In genomic region chr5:131305906-131306305, GRCh38 we compare ENCODE assay signal across 19 cellular contexts. TPM values are rescaled to one million over a fixed set of nuclear protein-coding genes. Genes with fewer than 3 reads are reported as not detected.
A peak's percentile ranks its signal among the peaks of the same experiment; 100 is the strongest.
DNase-seq lines count a peak whose midpoint lies in the region; ATAC-seq, FAIRE-seq and TF ChIP-seq lines count a peak whose summit lies in the region.
"Had no signal": no experiment of that assay in that cellular context is flagged by ENCODE, and none has a peak within 500 bp of the region (broad histone marks: within the 10 kb centered on the region; RNA-seq: fewer than 3 reads in every experiment).

No MANE protein-coding gene starts in this region.

- CTCF ChIA-PET in CD8-positive, alpha-beta memory T cell (lab: Charles Lee): interaction anchor here (1.3 kb wide), 1 partner anchor 10 kb away, joined by 3 read pairs; no protein-coding TSS in a partner anchor

- FAIRE-seq in astrocyte (lab: Jason Lieb, UNC): no peak

- H3K27ac Mint-ChIP-seq in CD8-positive, alpha-beta memory T cell: peak overlapping the region; percentile 43 to 89 (median 71)
- H3K27ac Mint-ChIP-seq in astrocyte (ENCODE audit: unreplicated experiment): peak overlapping the region; percentile 1

- H3K9ac ChIP-seq in astrocyte (ENCODE audit: low read length): no peak overlapping the region

- H3K4me2 ChIP-seq in astrocyte (ENCODE audit: low read length): peak overlapping the region; percentile 47

- H3K27me3 ChIP-seq in CD8-positive, alpha-beta memory T cell (ENCODE audit: insufficient read depth, low read length, poor library complexity, severe bottlenecking): no peaks in the 10 kb centered on the region
- no peaks in the 10 kb centered on the region for H3K27me3 ChIP-seq in astrocyte (ENCODE audit: insufficient read depth, low read length)
- H3K27me3 ChIP-seq in SJCRH30: no peaks in the 10 kb centered on the region
- H3K27me3 ChIP-seq: cardiac muscle cell, right atrium auricular region, SJSA1 had no signal

- H3K36me3 Mint-ChIP-seq in CD8-positive, alpha-beta memory T cell: peaks cover 0 to 37% (median 6%) of the 10 kb centered on the region in 3 donors
- no peaks in the 10 kb centered on the region for H3K36me3 Mint-ChIP-seq in astrocyte (ENCODE audit: low read depth, unreplicated experiment)

- H3K27ac ChIP-seq in CD8-positive, alpha-beta memory T cell (ENCODE audit: low read depth, low read length): no peak overlapping the region
- H3K27ac ChIP-seq in astrocyte (ENCODE audit: low read depth, low read length) (peak overlapping the region; percentile 59), SJCRH30 (no peak overlapping the region)
- H3K27ac ChIP-seq: cardiac muscle cell, right atrium auricular region, SJSA1 had no signal

- H3K4me3 ChIP-seq in CD8-positive, alpha-beta memory T cell (ENCODE audit: low read length): peak overlapping the region; percentile 34
- H3K4me3 ChIP-seq in astrocyte (ENCODE audit: insufficient read depth, low read depth, low read length) (no peak overlapping the region), fibroblast of the aortic adventitia (ENCODE audit: low read depth, low read length) (no peak overlapping the region), SJCRH30 (no peak overlapping the region)
- H3K4me3 ChIP-seq: cardiac muscle cell, right atrium auricular region, SJSA1 had no signal

- H3K9me3 ChIP-seq in CD8-positive, alpha-beta memory T cell (ENCODE audit: low read length): no peaks in the 10 kb centered on the region
- no peaks in the 10 kb centered on the region for H3K9me3 ChIP-seq in astrocyte (ENCODE audit: insufficient read depth, low read depth, low read length)
- peaks cover 4% of the 10 kb centered on the region; the same call in 1 of the 2 replicates for H3K9me3 ChIP-seq in SJCRH30 (replicated peaks)
- H3K9me3 ChIP-seq: right atrium auricular region, SJSA1 had no signal

- TF ChIP-seq CTCF in astrocyte (IDR thresholded peaks at IDR 0.05; ENCODE audit: insufficient read depth, low read depth, low read length) (no peak), fibroblast of the aortic adventitia (IDR thresholded peaks at IDR 0.05; ENCODE audit: insufficient read depth, low read length) (no peak)

- ATAC-seq in HG03571 (IDR thresholded peaks at IDR 0.05; ENCODE audit: unreplicated experiment): no peak

- no peaks in the 10 kb centered on the region for H3K27me3 Mint-ChIP-seq in CD8-positive, alpha-beta memory T cell
- no peaks in the 10 kb centered on the region for H3K27me3 Mint-ChIP-seq in astrocyte (ENCODE audit: low read depth, unreplicated experiment)

- no peak overlapping the region for H2AFZ ChIP-seq in astrocyte (ENCODE audit: low read depth, low read length)

- H3K4me1 ChIP-seq in CD8-positive, alpha-beta memory T cell (ENCODE audit: insufficient read depth, low read length): peaks cover 41% of the 10 kb centered on the region
- H3K4me1 ChIP-seq in astrocyte (ENCODE audit: insufficient read depth, low read length) (peaks cover 7% of the 10 kb centered on the region), SJCRH30 (no peaks in the 10 kb centered on the region)
- H3K4me1 ChIP-seq: SJSA1 had no signal

- H3K79me2 ChIP-seq in astrocyte (ENCODE audit: insufficient read depth, low read length): peaks cover 53% of the 10 kb centered on the region

- no peaks in the 10 kb centered on the region for H3K36me3 ChIP-seq in CD8-positive, alpha-beta memory T cell (ENCODE audit: insufficient read depth, low read length)
- H3K36me3 ChIP-seq in astrocyte (ENCODE audit: insufficient read depth, low read length) (no peaks in the 10 kb centered on the region), SJCRH30 (no peaks in the 10 kb centered on the region)
- H3K36me3 ChIP-seq: cardiac muscle cell, right atrium auricular region, SJSA1 had no signal

- H4K20me1 ChIP-seq in astrocyte (ENCODE audit: insufficient read depth, low read length): peaks cover 24% of the 10 kb centered on the region

- peak; percentile 11 for DNase-seq in A172 (ENCODE audit: low spot score)
- DNase-seq in CD8-positive, alpha-beta memory T cell: no peak
- peak; percentile 75 for DNase-seq in astrocyte (ENCODE audit: low read depth)
- peak; percentile 61 for DNase-seq in fibroblast of the aortic adventitia (ENCODE audit: low read depth)
- DNase-seq in GM03348 (ENCODE audit: low spot score): no peak
- DNase-seq in SJCRH30: no peak
- no peak for DNase-seq in medulla oblongata (ENCODE audit: extremely low spot score)
- DNase-seq: activated CD4-positive, alpha-beta T cell treated with anti-CD3 and anti-CD28 coated beads, Interleukin-2, amount 50 U/mL, for 48 hours; activated gamma-delta T cell; AML-193; DMS79 treated with DMSO at 0.1 percent for 48 hours; glutamatergic neuron; NCI-H146; NCI-H446; nucleus accumbens had no signal

- H3K9me3 Mint-ChIP-seq in CD8-positive, alpha-beta memory T cell: no peaks in the 10 kb centered on the region
- H3K9me3 Mint-ChIP-seq in astrocyte (ENCODE audit: unreplicated experiment): peaks cover 3% of the 10 kb centered on the region

- peak overlapping the region; percentile 1 to 67 (median 42) for H3K4me3 Mint-ChIP-seq in CD8-positive, alpha-beta memory T cell
- H3K4me3 Mint-ChIP-seq in astrocyte (ENCODE audit: unreplicated experiment): no peak overlapping the region

- POLR2A ChIA-PET in CD8-positive, alpha-beta memory T cell (lab: Charles Lee): no interaction called here

- peaks cover 56 to 79% (median 78%) of the 10 kb centered on the region in 3 donors for H3K4me1 Mint-ChIP-seq in CD8-positive, alpha-beta memory T cell
- H3K4me1 Mint-ChIP-seq in astrocyte (ENCODE audit: low read depth, unreplicated experiment): peaks cover 14% of the 10 kb centered on the region

RNA-seq across cellular contexts. Expression of gene CDC42SE2, which starts 42.1 kb away (rescaled TPM):
- 49.6 and 52.3 TPM in 2 replicates for total RNA-seq in A172 (2014; rRNA removed; shearing (Covaris generic))
- total RNA-seq in CD8-positive, alpha-beta memory T cell: 100 to 1,000 TPM; 125 to 131 TPM
- 460 TPM for polyA plus RNA-seq in CD8-positive, alpha-beta memory T cell
- 18.5 and 24.1 TPM in 2 replicates for total RNA-seq in astrocyte
- total RNA-seq in fibroblast of the aortic adventitia (ENCODE audit: low replicate concordance): 14.2 and 45.6 TPM in 2 replicates
- total RNA-seq in SJCRH30 (2014; rRNA removed; shearing (Covaris generic)): 31.3 and 33.7 TPM in 2 replicates

Comparison
In these comparisons a context has a peak if more than half of its experiments do, and no peak if none do; other contexts are left out.
1. DNase-seq: peak in A172 (single experiment), astrocyte (single experiment) and fibroblast of the aortic adventitia (single experiment); none in CD8-positive, alpha-beta memory T cell (0 of 5), GM03348 (single experiment), SJCRH30 (0 of 2) and medulla oblongata (single experiment).